1 cellular context compared by ENCODE assay signal in genomic region chr16:30989469-30990047, GRCh38.
A peak's percentile ranks its signal among the peaks of the same experiment; 100 is the strongest.
TF ChIP-seq lines count a peak whose summit lies in the region.

No MANE protein-coding gene starts in this region.

TF ChIP-seq in K562, 482 proteins besides CTCF, POLR2A, EP300 and RAD21:
- TF ChIP-seq MXI1 (IDR thresholded peaks at IDR 0.05; ENCODE audit: low read depth, low read length) (no peak), RBFOX2 (IDR thresholded peaks at IDR 0.05; ENCODE audit: low read depth, low read length) (0 out of 2 replicates have a peak, but pooled peaks have one; percentile 29), STAT5A (IDR thresholded peaks at IDR 0.05; ENCODE audit: borderline replicate concordance, low read length) (no peak), PATZ1 (CRISPR knock-in tag; IDR thresholded peaks at IDR 0.05; ENCODE audit: borderline replicate concordance) (no peak), NUFIP1 (IDR thresholded peaks at IDR 0.05; ENCODE audit: partially characterized antibody) (no peak), POLR2G (IDR thresholded peaks at IDR 0.05; ENCODE audit: low read depth, low read length) (peak; percentile 67)
TF ChIP-seq in K562: peak in this region for 2.
